Comparison of ENCODE assay signal across 8 cellular contexts in the genomic region with DNA sequence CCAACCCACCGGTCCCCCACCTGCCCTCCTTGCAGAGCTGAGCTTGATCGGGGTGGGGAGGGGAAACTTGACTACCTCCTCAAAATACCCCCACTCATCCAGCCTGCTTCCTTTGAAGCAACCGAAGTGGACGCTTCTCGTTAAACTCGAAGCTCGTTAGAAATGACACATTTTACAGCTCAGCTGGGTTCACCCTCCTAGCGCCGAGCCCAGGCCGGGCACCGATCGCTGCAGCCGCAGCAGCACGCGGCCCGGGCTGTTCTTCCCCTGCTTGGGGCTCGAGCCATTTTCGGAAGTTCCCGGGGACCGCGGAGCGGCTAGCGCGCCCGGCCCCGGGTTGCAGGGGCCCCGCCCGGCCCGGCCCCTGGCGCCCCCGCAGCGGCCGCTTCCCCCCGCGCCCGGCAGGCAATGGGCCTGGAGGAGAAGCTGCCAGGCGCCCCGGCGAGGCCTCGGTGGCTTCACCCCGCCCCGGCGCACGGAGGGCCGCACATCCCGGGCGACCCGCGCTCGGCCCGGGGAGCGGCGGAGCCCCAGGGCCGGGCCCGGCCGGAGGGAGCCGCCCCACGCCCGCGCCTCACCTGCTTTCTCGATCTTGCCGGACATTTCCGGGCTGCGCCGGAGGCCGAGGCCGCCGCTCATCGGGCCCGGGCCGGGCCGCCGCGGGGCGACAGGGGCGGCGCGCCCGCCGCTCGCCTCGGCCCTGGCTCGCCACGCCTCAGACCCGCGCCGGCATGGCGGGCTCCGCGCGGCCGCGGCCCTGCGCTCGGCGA. TPM values are rescaled to one million over a fixed set of nuclear protein-coding genes. Genes with fewer than 3 reads are reported as not detected.
DNase-seq lines count a peak whose midpoint lies in the region; ATAC-seq, FAIRE-seq and TF ChIP-seq lines count a peak whose summit lies in the region.

No MANE protein-coding gene starts in this region.

- H3K36me3 ChIP-seq in effector memory CD4-positive, alpha-beta T cell (ENCODE audit: control insufficient read depth, insufficient read depth, low read length) = no peaks in the 10 kb centered on the region
- H3K36me3 ChIP-seq in suprapubic skin = no peaks in the 10 kb centered on the region

- POLR2A ChIA-PET in A549 (lab: Yijun Ruan, JAX) = interaction anchor here (0.5 to 0.7 kb wide), 3 partner anchors 138 to 372 kb away, joined by 3 to 6 read pairs (median 3); no protein-coding TSS in a partner anchor

- TF ChIP-seq EP300 in A549 (IDR thresholded peaks at IDR 0.05) = no peak
- TF ChIP-seq EP300 in suprapubic skin (IDR thresholded peaks at IDR 0.05) = no peak

- ATAC-seq in A549 = peak; percentile 12 to 55; a peak in 5 of 6 replicates
- ATAC-seq in GM18868 (IDR thresholded peaks at IDR 0.05; ENCODE audit: unreplicated experiment) = peak; percentile 22
- peak; percentile 16 for ATAC-seq in HG03457 (IDR thresholded peaks at IDR 0.05; ENCODE audit: unreplicated experiment)

- TF ChIP-seq CTCF in A549 (IDR thresholded peaks at IDR 0.05) (no peak), suprapubic skin (IDR thresholded peaks at IDR 0.05) (no peak)

- no peaks in the 10 kb centered on the region for H3K27me3 ChIP-seq in effector memory CD4-positive, alpha-beta T cell (replicated peaks; ENCODE audit: control insufficient read depth, insufficient read depth, low read length, poor library complexity, severe bottlenecking)
- H3K27me3 ChIP-seq in suprapubic skin = no peaks in the 10 kb centered on the region

- DNase-seq in A549 (ENCODE audit: low read depth in 1 of 2, low spot score in 1 of 2) (no peak), mesenteric fat pad (ENCODE audit: low spot score) (peak; percentile 90), suprapubic skin (ENCODE audit: low spot score in 2 of 2) (no peak), NCI-H2196 treated with DMSO at 0.1 percent for 48 hours (lab: John Stamatoyannopoulos, UW; ENCODE audit: unreplicated experiment) (no peak)
- peak; percentile 63 for DNase-seq in activated CD4-positive, alpha-beta T cell treated with anti-CD3 and anti-CD28 coated beads for 48 hours
- DNase-seq in effector memory CD4-positive, alpha-beta T cell = peak in 1 of 3 donors; percentile 37

- peaks cover 39% of the 10 kb centered on the region for H3K4me1 ChIP-seq in A549
- peaks cover 55% of the 10 kb centered on the region for H3K4me1 ChIP-seq in effector memory CD4-positive, alpha-beta T cell (ENCODE audit: control insufficient read depth, insufficient read depth, low read length, poor library complexity, severe bottlenecking)
- H3K4me1 ChIP-seq in suprapubic skin = peaks cover 60% of the 10 kb centered on the region

- no peak for FAIRE-seq in A549 (lab: Jason Lieb, UNC)

- peak overlapping the region; percentile 80 to 99 for H3K27ac ChIP-seq in A549
- peak overlapping the region; percentile 66 for H3K27ac ChIP-seq in effector memory CD4-positive, alpha-beta T cell (ENCODE audit: insufficient read depth, low read length, poor library complexity, severe bottlenecking)
- peak overlapping the region; percentile 94 for H3K27ac ChIP-seq in suprapubic skin

- H3K4me2 ChIP-seq in A549 = peak overlapping the region; percentile 96

- CTCF ChIA-PET in A549 (lab: Yijun Ruan, JAX) = interaction anchor here (0.6 to 25.4 kb wide), 41 partner anchors 8 to 390 kb away, joined by 3 to 737 read pairs (median 5); a partner anchor contains a TSS

- no peak for TF ChIP-seq RAD21 in A549 (conservative IDR thresholded peaks at IDR 0.05 in 1 of 2, IDR thresholded peaks at IDR 0.05 in 1 of 2)

- WGBS in A549 (ENCODE audit: missing lambda C conversion rate) = 5% methylated on average over 22 of the region's 96 CpGs
- WGBS in suprapubic skin = 0% methylated on average over 27 of the region's 96 CpGs

- TF ChIP-seq POLR2A in A549 (IDR thresholded peaks at IDR 0.05; ENCODE audit: low read length) (no peak), suprapubic skin (IDR thresholded peaks at IDR 0.05) (no peak)

- H3K4me3 ChIP-seq in A549 (peak overlapping the region; percentile 67), suprapubic skin (peak overlapping the region; percentile 66)
- peak overlapping the region; percentile 55 for H3K4me3 ChIP-seq in effector memory CD4-positive, alpha-beta T cell (ENCODE audit: insufficient read depth, low read depth, low read length, poor library complexity, severe bottlenecking)

- H3K9me3 ChIP-seq in A549 (no peaks in the 10 kb centered on the region), suprapubic skin (no peaks in the 10 kb centered on the region)
- no peaks in the 10 kb centered on the region for H3K9me3 ChIP-seq in effector memory CD4-positive, alpha-beta T cell (ENCODE audit: control insufficient read depth, low read length)

TF ChIP-seq in A549, 52 proteins besides CTCF, POLR2A, EP300 and RAD21:
- TF ChIP-seq, protein P1, sequence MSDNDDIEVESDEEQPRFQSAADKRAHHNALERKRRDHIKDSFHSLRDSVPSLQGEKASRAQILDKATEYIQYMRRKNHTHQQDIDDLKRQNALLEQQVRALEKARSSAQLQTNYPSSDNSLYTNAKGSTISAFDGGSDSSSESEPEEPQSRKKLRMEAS (IDR thresholded peaks at IDR 0.05) = peak; percentile 45; the same call in 1 of the 2 replicates
- TF ChIP-seq, protein P2, sequence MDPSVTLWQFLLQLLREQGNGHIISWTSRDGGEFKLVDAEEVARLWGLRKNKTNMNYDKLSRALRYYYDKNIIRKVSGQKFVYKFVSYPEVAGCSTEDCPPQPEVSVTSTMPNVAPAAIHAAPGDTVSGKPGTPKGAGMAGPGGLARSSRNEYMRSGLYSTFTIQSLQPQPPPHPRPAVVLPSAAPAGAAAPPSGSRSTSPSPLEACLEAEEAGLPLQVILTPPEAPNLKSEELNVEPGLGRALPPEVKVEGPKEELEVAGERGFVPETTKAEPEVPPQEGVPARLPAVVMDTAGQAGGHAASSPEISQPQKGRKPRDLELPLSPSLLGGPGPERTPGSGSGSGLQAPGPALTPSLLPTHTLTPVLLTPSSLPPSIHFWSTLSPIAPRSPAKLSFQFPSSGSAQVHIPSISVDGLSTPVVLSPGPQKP (IDR thresholded peaks at IDR 0.05; ENCODE audit: low read depth, low read length) = no peak
- TF ChIP-seq POLR2AphosphoS2 (conservative IDR thresholded peaks at IDR 0.05; ENCODE audit: low read length) (no peak), JUN (IDR thresholded peaks at IDR 0.05) (no peak), MYC (IDR thresholded peaks at IDR 0.05; ENCODE audit: borderline replicate concordance, low read length) (no peak)
- TF ChIP-seq, protein P3, sequence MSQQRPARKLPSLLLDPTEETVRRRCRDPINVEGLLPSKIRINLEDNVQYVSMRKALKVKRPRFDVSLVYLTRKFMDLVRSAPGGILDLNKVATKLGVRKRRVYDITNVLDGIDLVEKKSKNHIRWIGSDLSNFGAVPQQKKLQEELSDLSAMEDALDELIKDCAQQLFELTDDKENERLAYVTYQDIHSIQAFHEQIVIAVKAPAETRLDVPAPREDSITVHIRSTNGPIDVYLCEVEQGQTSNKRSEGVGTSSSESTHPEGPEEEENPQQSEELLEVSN (IDR thresholded peaks at IDR 0.05; ENCODE audit: borderline replicate concordance, low read depth) = no peak
TF ChIP-seq in A549: peak in this region for 1.

RNA-seq across cellular contexts. Expression of a gene that starts 0.5 kb away (rescaled TPM):
- polyA plus RNA-seq in A549 (2011; rRNA removed) (27.7 and 32.5 TPM in 2 replicates), A549 (2017; fragmentation: RNase III; extraction: RNeasy Plus Mini Kit Qiagen cat#74134 plus additional on column Dnase treatment) (20.6 to 21.7 TPM (median 21.6 TPM) in 3 replicates)
- polyA plus RNA-seq in A549 (2012; cell fraction: cytosol; rRNA removed) = 21.8 and 26.8 TPM in 2 replicates
- polyA plus RNA-seq in A549 (2012; cell fraction: nucleus; rRNA removed) = 38.6 and 40.1 TPM in 2 replicates
- 31.3 and 33.3 TPM in 2 replicates for polyA minus RNA-seq in A549 (2011; rRNA and poly(A)+ RNA removed)
- total RNA-seq in mesenteric fat pad (106 TPM), suprapubic skin (10 to 100 TPM; 43.0 to 58.3 (median 51.7) TPM)

Comparison
In these comparisons a context has a peak if more than half of its experiments do, and no peak if none do; other contexts are left out.
1. DNase-seq: peak in activated CD4-positive, alpha-beta T cell treated with anti-CD3 and anti-CD28 coated beads for 48 hours (single experiment) and mesenteric fat pad (single experiment); none in A549 (0 of 2), suprapubic skin (0 of 2) and NCI-H2196 treated with DMSO at 0.1 percent for 48 hours (single experiment).
2. Peak in every context shown above with its lines, with median percentiles within 50 percentile points of each other: ATAC-seq, H3K27ac ChIP-seq and H3K4me3 ChIP-seq.